ENCODE assay signal across 31 cellular contexts in the genomic region with DNA sequence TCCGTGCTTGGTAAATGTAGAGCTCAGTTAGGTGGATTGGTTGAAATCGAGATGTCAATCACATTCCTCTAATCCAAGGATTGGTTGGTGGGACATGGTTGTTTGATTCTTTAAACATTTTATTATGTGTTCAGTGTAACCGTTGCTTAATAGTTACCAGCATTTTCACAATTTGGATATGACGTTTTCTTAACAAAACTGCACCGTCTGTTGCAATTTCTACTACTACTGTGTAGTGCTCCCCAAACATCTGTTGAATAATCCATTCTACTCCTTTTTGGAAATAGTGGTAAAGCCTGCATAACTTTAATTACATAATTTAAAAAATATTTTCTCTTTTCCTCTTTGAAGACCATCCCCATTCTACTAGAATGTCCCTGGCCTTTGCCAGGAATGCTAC. TPM values are rescaled to one million over a fixed set of nuclear protein-coding genes. Genes with fewer than 3 reads are reported as not detected.
"Had no signal": no experiment of that assay in that cellular context is flagged by ENCODE, and none has a peak within 500 bp of the region (broad histone marks: within the 10 kb centered on the region; RNA-seq: fewer than 3 reads in every experiment).

No MANE protein-coding gene starts in this region.

- H3K4me1 ChIP-seq: ascending aorta, body of pancreas had no signal

- DNase-seq: activated B cell treated with CpG ODN at 0.5 μM for 24 hours; activated CD4-positive, alpha-beta T cell treated with anti-CD3 and anti-CD28 coated beads for 1 hour; activated CD4-positive, alpha-beta T cell treated with anti-CD3 and anti-CD28 coated beads, Interleukin-2, amount 10 ng/mL, durations not matched to agents 24 days and 14 days; activated CD4-positive, alpha-beta T cell treated with anti-CD3 and anti-CD28 coated beads, Interleukin-2, amount 50 U/mL, for 48 hours; activated CD8-positive, alpha-beta memory T cell treated with anti-CD3 and anti-CD28 coated beads, Interleukin-2, amount 10 ng/mL, durations not matched to agents 7 days and 5 days; activated effector memory CD4-positive, alpha-beta T cell treated with Interleukin-2 at 50 U/mL for 16 hours; activated naive CD4-positive, alpha-beta T cell; activated T-cell treated with anti-CD3 and anti-CD28 coated beads, Interleukin-2, amount 50 U/mL, for 24 hours; amniotic stem cell; body of pancreas; central memory CD4-positive, alpha-beta T cell; MG63; NCI-H1048; NCI-H146; NCI-H187 treated with DMSO at 0.1 percent for 48 hours; NCI-H2081 treated with DMSO at 0.1 percent for 48 hours; NCI-H446; NCI-H524; PC-3; SHP77 treated with DMSO at 0.1 percent for 48 hours; T-cell; T-helper 2 cell; T1000 had no signal

- FAIRE-seq: bronchial epithelial cell, RCC 7860, TTC549 had no signal

- H3K27ac ChIP-seq: ascending aorta, body of pancreas, coronary artery, SK-N-MC had no signal

- H3K4me3 ChIP-seq: ascending aorta, body of pancreas, coronary artery, MG63, SK-N-MC had no signal

- H3K9me3 ChIP-seq: ascending aorta, body of pancreas, MG63 had no signal

- ATAC-seq: activated CD8-positive, alpha-beta memory T cell treated with anti-CD3 and anti-CD28 coated beads, Interleukin-2, amount 10 ng/mL, durations not matched to agents 7 days and 5 days; body of pancreas; PC-3; T-cell had no signal

- H3K27me3 ChIP-seq: ascending aorta, body of pancreas, MG63 had no signal

- H3K36me3 ChIP-seq: ascending aorta, MG63 had no signal

RNA-seq across cellular contexts. Expression of gene OR2B11, which starts 16.3 kb away (rescaled TPM):
- total RNA-seq: activated B cell treated with CpG ODN at 0.5 μM for 24 hours; activated CD4-positive, alpha-beta T cell treated with anti-CD3 and anti-CD28 coated beads, Interleukin-2, amount 10 ng/mL, durations not matched to agents 24 days and 14 days; activated CD8-positive, alpha-beta memory T cell treated with anti-CD3 and anti-CD28 coated beads, Interleukin-2, amount 10 ng/mL, durations not matched to agents 7 days and 5 days; activated T-helper 1 cell treated with anti-CD3 and anti-CD28 coated beads, Interleukin-12 subunit alpha, Interleukin-12 subunit beta, Interleukin-2, Interleukin-4 antibody, amounts not matched to agents 30 ng/mL and 10 ng/mL and 1 ng/mL, durations not matched to agents 14 hours and 24 hours and 36 hours; ascending aorta; body of pancreas; bronchial epithelial cell; chondrocyte; PC-3; T-cell had no signal

RNA-seq across cellular contexts. Expression of gene NLRP3, which starts 25.6 kb away (rescaled TPM):
- total RNA-seq: activated T-helper 1 cell treated with anti-CD3 and anti-CD28 coated beads, Interleukin-12 subunit alpha, Interleukin-12 subunit beta, Interleukin-2, Interleukin-4 antibody, amounts not matched to agents 30 ng/mL and 10 ng/mL and 1 ng/mL, durations not matched to agents 14 hours and 24 hours and 36 hours had no signal
